ENCODE assay signal across 8 cellular contexts in genomic region chr22:22720201-22720723, GRCh38.
A peak's percentile ranks its signal among the peaks of the same experiment; 100 is the strongest.
DNase-seq lines count a peak whose midpoint lies in the region; ATAC-seq, FAIRE-seq and TF ChIP-seq lines count a peak whose summit lies in the region.

No MANE protein-coding gene starts in this region.

- BruUV-seq in GM12878 (replicated peaks; lab: Mats Ljungman, UMichigan): no TSS peak

- TF ChIP-seq CTCF in GM12878 (IDR thresholded peaks at IDR 0.05 in 2 of 3, conservative IDR thresholded peaks at IDR 0.05 in 1 of 3; ENCODE audit: control insufficient read depth in 2 of 3, extremely low read depth in 1 of 3, insufficient read depth in 1 of 3, low read depth in 3 of 3, low read length in 3 of 3) (peak; percentile 39 to 48 (median 46); a peak in 5 of 6 replicates), RWPE1 (conservative IDR thresholded peaks at IDR 0.05; ENCODE audit: low read depth) (no peak)

- 0% methylated on average over 3 of the region's 3 CpGs for WGBS in GM12878 (ENCODE audit: insufficient coverage, insufficient replicate concordance, low lambda C conversion rate, missing lambda C conversion rate)

- H3K4me1 ChIP-seq in GM12878 (ENCODE audit: control insufficient read depth, insufficient read depth, low read length): peaks cover 5% of the 10 kb centered on the region; the same call in 1 of the 2 replicates

- H3K9ac ChIP-seq in GM12878 (ENCODE audit: control insufficient read depth, insufficient read depth, low read length): peak overlapping the region; percentile 35; the same call in 1 of the 2 replicates

- no peaks in the 10 kb centered on the region for H3K27me3 ChIP-seq in GM12878 (replicated peaks in 1 of 2; ENCODE audit: control insufficient read depth in 2 of 2, insufficient read depth in 2 of 2, low read length in 1 of 2)

- SMC1A ChIA-PET in GM12878 (lab: Charles Lee; ENCODE audit: uncharacterized antibody, unreplicated experiment): interaction anchor here (0.6 to 3.9 kb wide), 14 partner anchors 11 to 239 kb away, joined by 3 to 40 read pairs (median 4); no protein-coding TSS in a partner anchor

- H3K27ac ChIP-seq in GM12878 (ENCODE audit: control insufficient read depth, insufficient read depth) (peak overlapping the region; percentile 82), RWPE1 (no peak overlapping the region)

- FAIRE-seq in GM12878 (lab: Jason Lieb, UNC): no peak

- POLR2A ChIA-PET in GM12878 (lab: Charles Lee) (interaction anchor here (0.5 to 1.7 kb wide), 4 partner anchors 10 to 769 kb away, joined by 3 to 7 read pairs (median 5); no protein-coding TSS in a partner anchor), RWPE1 (lab: Yijun Ruan, JAX; ENCODE audit: low non-redundant PET) (no interaction called here)

- peak; percentile 51; the same call in 1 of the 2 replicates for TF ChIP-seq POLR2A in Raji (IDR thresholded peaks at IDR 0.05; ENCODE audit: insufficient read depth, low read depth, low read length)
- TF ChIP-seq POLR2A in GM12878 (IDR thresholded peaks at IDR 0.05; ENCODE audit: low read depth, low read length): no peak

- no peaks in the 10 kb centered on the region for H3K9me3 ChIP-seq in GM12878 (replicated peaks; ENCODE audit: control insufficient read depth, insufficient read depth, low read length)

- no peak for TF ChIP-seq EP300 in GM12878 (IDR thresholded peaks at IDR 0.05; ENCODE audit: borderline replicate concordance in 1 of 2, control insufficient read depth in 1 of 2, low read depth in 2 of 2, low read length in 2 of 2)

- peak overlapping the region; percentile 71 for H3K4me2 ChIP-seq in GM12878 (ENCODE audit: control insufficient read depth, insufficient read depth)

- H3K36me3 ChIP-seq in GM12878 (ENCODE audit: control insufficient read depth in 2 of 2, insufficient read depth in 2 of 2, low read length in 1 of 2): no peaks in the 10 kb centered on the region

- peak; percentile 44 for ATAC-seq in GM19043 (IDR thresholded peaks at IDR 0.05; ENCODE audit: low read depth, unreplicated experiment)
- ATAC-seq in HG03354 (IDR thresholded peaks at IDR 0.05; ENCODE audit: poor library complexity, severe bottlenecking, unreplicated experiment): peak; percentile 63
- peak; percentile 84 for ATAC-seq in GM12878

- peak; percentile 85 for DNase-seq in CD1c-positive myeloid dendritic cell (ENCODE audit: extremely low spot score)
- peak; percentile 57 for DNase-seq in GM12878 (ENCODE audit: low read depth, low spot score)
- DNase-seq in kidney tubule cell (ENCODE audit: low spot score): peak; percentile 33
- peak; percentile 29 for DNase-seq in stimulated activated CD8-positive, alpha-beta memory T cell treated with anti-CD3 and anti-CD28 coated beads, Interleukin-7, amount 100 ng/mL, for 4 hours (ENCODE audit: low read depth in 2 of 2)
- DNase-seq in RWPE1 (ENCODE audit: low spot score): no peak

- H2AFZ ChIP-seq in GM12878 (ENCODE audit: control insufficient read depth, low read depth, low read length): peak overlapping the region; percentile 15; the same call in 1 of the 2 replicates

- no peak for TF ChIP-seq RAD21 in GM12878 (IDR thresholded peaks at IDR 0.05; ENCODE audit: insufficient read depth, low read depth, low read length)

- RAD21 ChIA-PET in GM12878 (lab: Charles Lee; ENCODE audit: unreplicated experiment): interaction anchor here (0.5 to 3.3 kb wide), 7 partner anchors 11 to 1065 kb away, joined by 3 to 32 read pairs (median 5); no protein-coding TSS in a partner anchor

- in situ Hi-C loops in GM12878 (cut with MboI): no loop called here

- intact Hi-C loops in GM12878 (cut with micrococcal nuclease; ENCODE audit: unreplicated experiment): loop anchor here (1.0 kb wide), 1 partner anchor 27 kb away; no protein-coding TSS in a partner anchor

- CTCF ChIA-PET in GM12878 (lab: Yijun Ruan, JAX): interaction anchor here (0.6 to 6.4 kb wide), 28 partner anchors 8 to 535 kb away, joined by 3 to 115 read pairs (median 4); no protein-coding TSS in a partner anchor
- CTCF ChIA-PET in RWPE1 (lab: Yijun Ruan, JAX): interaction anchor here (1.0 kb wide), 1 partner anchor 33 kb away, joined by 4 read pairs; no protein-coding TSS in a partner anchor

- H4K20me1 ChIP-seq in GM12878 (ENCODE audit: control insufficient read depth, insufficient read depth): no peaks in the 10 kb centered on the region

- no peak overlapping the region for H3K4me3 ChIP-seq in GM12878

- no peaks in the 10 kb centered on the region for H3K79me2 ChIP-seq in GM12878 (ENCODE audit: control insufficient read depth, insufficient read depth, low read length)

TF ChIP-seq in GM12878, 131 proteins besides CTCF, POLR2A, EP300 and RAD21:
- TF ChIP-seq SPI1 (IDR thresholded peaks at IDR 0.05; ENCODE audit: borderline replicate concordance, insufficient read depth, low read depth, low read length): peak; percentile 24; the same call in 1 of the 2 replicates
- TF ChIP-seq SMC3 (IDR thresholded peaks at IDR 0.05; ENCODE audit: borderline replicate concordance, low read length): peak; percentile 49; the same call in 1 of the 2 replicates
- TF ChIP-seq EGR1 (IDR thresholded peaks at IDR 0.05; ENCODE audit: borderline replicate concordance in 1 of 2, low read depth in 2 of 2, low read length in 2 of 2): no peak
- TF ChIP-seq ZNF24 (IDR thresholded peaks at IDR 0.05): peak; percentile 68
- peak; percentile 76; the same call in 1 of the 3 replicates for TF ChIP-seq POU2F2 (IDR thresholded peaks at IDR 0.05; ENCODE audit: borderline replicate concordance, low read depth, low read length)
